Comparison of ENCODE assay signal across 8 cellular contexts in the genomic region with DNA sequence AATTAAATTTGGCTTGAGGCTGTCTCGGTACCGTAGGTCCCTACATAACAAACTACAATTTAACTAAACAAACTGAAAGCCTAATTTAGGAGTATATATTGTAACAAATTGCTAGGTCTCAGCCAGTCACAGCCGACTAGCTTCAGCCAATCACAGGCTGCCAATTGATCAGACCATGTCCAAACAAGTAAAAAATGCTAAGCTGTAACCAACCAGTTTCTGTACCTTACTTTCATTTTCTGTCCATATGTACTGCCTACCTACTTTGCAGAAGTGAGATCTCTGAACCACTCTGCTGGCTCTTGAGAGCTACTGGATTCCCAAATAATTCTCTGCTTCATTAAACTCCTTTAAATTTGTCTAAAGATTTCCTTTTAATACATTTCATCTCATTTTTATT.
DNase-seq lines count a peak whose midpoint lies in the region; ATAC-seq and TF ChIP-seq lines count a peak whose summit lies in the region.

No MANE protein-coding gene starts in this region.

- no peaks in the 10 kb centered on the region for H3K36me3 Mint-ChIP-seq in endothelial cell (ENCODE audit: low read depth, unreplicated experiment)

- no peaks in the 10 kb centered on the region for H3K9me3 Mint-ChIP-seq in endothelial cell (ENCODE audit: unreplicated experiment)

- H3K4me3 ChIP-seq in OCI-LY1 (ENCODE audit: low read depth, low read length, poor library complexity, severe bottlenecking), result peak overlapping the region; percentile 21
- H3K4me3 ChIP-seq in fibroblast of the aortic adventitia (ENCODE audit: low read depth, low read length), result no peak overlapping the region

- H3K79me2 ChIP-seq in OCI-LY1 (ENCODE audit: insufficient read depth, low read length), result no peaks in the 10 kb centered on the region

- H4K20me1 ChIP-seq in OCI-LY1 (ENCODE audit: insufficient read depth, low read length), result no peaks in the 10 kb centered on the region

- DNase-seq in AML-193 (lab: John Stamatoyannopoulos, UW), result peak; percentile 90 to 94
- peak; percentile 31 for DNase-seq in fibroblast of the aortic adventitia (ENCODE audit: low read depth)
- DNase-seq in GM13976 (ENCODE audit: low spot score), result no peak
- no peak for DNase-seq in DMS 273 treated with DMSO at 0.1 percent for 48 hours (lab: John Stamatoyannopoulos, UW)
- DNase-seq in endothelial cell (ENCODE audit: low spot score), result no peak

- peak overlapping the region; percentile 68; the same call in 1 of the 2 replicates for H2AFZ ChIP-seq in OCI-LY1 (ENCODE audit: low read length)

- peaks cover 6% of the 10 kb centered on the region for H3K9me3 ChIP-seq in OCI-LY1 (ENCODE audit: low read length)

- H3K9me2 ChIP-seq in OCI-LY1 (ENCODE audit: low read depth, low read length), result no peaks in the 10 kb centered on the region

- no peaks in the 10 kb centered on the region for H3K27me3 Mint-ChIP-seq in endothelial cell (ENCODE audit: unreplicated experiment)

- H3K4me1 Mint-ChIP-seq in endothelial cell (ENCODE audit: unreplicated experiment), result peaks cover 7% of the 10 kb centered on the region

- peaks cover 65% of the 10 kb centered on the region for H3K4me1 ChIP-seq in OCI-LY1 (ENCODE audit: insufficient read depth, low read length, severe bottlenecking)

- no peaks in the 10 kb centered on the region for H3K27me3 ChIP-seq in OCI-LY1 (ENCODE audit: insufficient read depth, low read length)

- H3K4me2 ChIP-seq in OCI-LY1 (ENCODE audit: low read length), result peak overlapping the region; percentile 52

- no peak for TF ChIP-seq CTCF in OCI-LY1 (IDR thresholded peaks at IDR 0.05; ENCODE audit: low read length)
- no peak for TF ChIP-seq CTCF in fibroblast of the aortic adventitia (IDR thresholded peaks at IDR 0.05; ENCODE audit: insufficient read depth, low read length)
- no peak for TF ChIP-seq CTCF in GM13976 (IDR thresholded peaks at IDR 0.05; ENCODE audit: borderline replicate concordance, control extremely low read depth, extremely low read depth, insufficient read depth, missing control alignments)
- no peak for TF ChIP-seq CTCF in endothelial cell (IDR thresholded peaks at IDR 0.05; ENCODE audit: unreplicated experiment)

- H3K4me3 Mint-ChIP-seq in endothelial cell (ENCODE audit: unreplicated experiment), result no peak overlapping the region

- H3K27ac Mint-ChIP-seq in endothelial cell (ENCODE audit: unreplicated experiment), result no peak overlapping the region

- no peaks in the 10 kb centered on the region; the same call in 1 of the 2 replicates for H3K36me3 ChIP-seq in OCI-LY1 (ENCODE audit: insufficient read depth, low read length)

- in situ Hi-C loops in GM13976 (cut with MboI; ENCODE audit: low sequenced_read_pairs, unreplicated experiment), result no loop called here

- H3F3A ChIP-seq in OCI-LY1 (ENCODE audit: insufficient read depth, low read length), result no peaks in the 10 kb centered on the region; the same call in 1 of the 2 replicates

- peak overlapping the region; percentile 88 for H3K27ac ChIP-seq in OCI-LY1 (ENCODE audit: low read depth, low read length, poor library complexity, severe bottlenecking)

- peak overlapping the region; percentile 8; the same call in 1 of the 2 replicates for H3K9ac ChIP-seq in OCI-LY1 (ENCODE audit: low read length)

- peak; percentile 80 for ATAC-seq in GM18870 (IDR thresholded peaks at IDR 0.05; ENCODE audit: unreplicated experiment)
- ATAC-seq in HG03025 (IDR thresholded peaks at IDR 0.05; ENCODE audit: low FRiP score, unreplicated experiment), result peak; percentile 77

Comparison
In these comparisons a context has a peak if more than half of its experiments do, and no peak if none do; other contexts are left out.
1. DNase-seq: peak in AML-193 (2 of 2) and fibroblast of the aortic adventitia (single experiment); none in GM13976 (single experiment), DMS 273 treated with DMSO at 0.1 percent for 48 hours (single experiment) and endothelial cell (single experiment).